11 cellular contexts compared by ENCODE assay signal in the genomic region with DNA sequence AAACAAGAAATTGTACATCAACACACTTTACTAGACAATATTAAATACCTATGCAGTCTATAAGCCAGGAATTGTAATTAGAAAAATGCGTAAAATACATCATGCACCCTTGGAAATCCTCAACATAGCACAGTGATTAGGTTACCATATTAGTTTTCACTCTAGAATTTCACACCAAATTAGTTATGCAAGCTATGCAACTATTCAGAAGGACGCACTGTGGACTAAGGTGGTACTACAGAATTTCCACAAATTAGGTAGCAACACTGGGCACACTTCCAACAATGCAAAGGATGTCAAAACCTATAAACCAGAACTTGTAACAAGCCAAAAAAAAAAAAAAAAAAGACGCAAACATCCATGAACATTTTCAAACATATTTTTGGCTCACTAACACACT.
A peak's percentile ranks its signal among the peaks of the same experiment; 100 is the strongest.
DNase-seq lines count a peak whose midpoint lies in the region; ATAC-seq and TF ChIP-seq lines count a peak whose summit lies in the region.
"Had no signal": no experiment of that assay in that cellular context is flagged by ENCODE, and none has a peak within 500 bp of the region (broad histone marks: within the 10 kb centered on the region; RNA-seq: fewer than 3 reads in every experiment).

No MANE protein-coding gene starts in this region.

- H3K36me3 ChIP-seq in Karpas-422 (ENCODE audit: insufficient read depth, low read length): no peaks in the 10 kb centered on the region
- H3K36me3 ChIP-seq in mesenchymal stem cell (ENCODE audit: control insufficient read depth in 1 of 2, insufficient read depth in 2 of 2, low read depth in 1 of 2, low read length in 2 of 2): peaks cover 0 to 14% of the 10 kb centered on the region in 2 experiments
- no peaks in the 10 kb centered on the region for H3K36me3 ChIP-seq in esophagus muscularis mucosa
- H3K36me3 ChIP-seq: suprapubic skin had no signal

- DNase-seq in G401 (ENCODE audit: low spot score) (peak; percentile 30), Karpas-422 (peak; percentile 74), astrocyte of the spinal cord (ENCODE audit: low read depth, low spot score) (peak; percentile 14), mesenchymal stem cell (peak; percentile 24), head of caudate nucleus (no peak), midbrain (lab: John Stamatoyannopoulos, UW) (no peak), esophagus muscularis mucosa (ENCODE audit: extremely low spot score) (no peak)
- DNase-seq: cerebellar nuclear complex; stimulated activated CD4-positive, alpha-beta T cell treated with anti-CD3 and anti-CD28 coated beads, Interleukin-4, amount 100 ng/mL, for 24 hours had no signal

- no peak overlapping the region for H3K23ac ChIP-seq in mesenchymal stem cell (ENCODE audit: low read length in 2 of 2)

- H3K18ac ChIP-seq in mesenchymal stem cell (ENCODE audit: low read depth in 1 of 2, low read length in 2 of 2): no peak overlapping the region

- H3K79me2 ChIP-seq in Karpas-422 (ENCODE audit: low read length): peaks cover 19% of the 10 kb centered on the region

- H2AFZ ChIP-seq in Karpas-422 (ENCODE audit: low read length): no peak overlapping the region
- no peak overlapping the region for H2AFZ ChIP-seq in mesenchymal stem cell (ENCODE audit: low read depth, low read length)

- intact Hi-C loops in head of caudate nucleus (cut with DNase I): no loop called here
- intact Hi-C loops in esophagus muscularis mucosa (cut with DNase I): no loop called here

- WGBS in mesenchymal stem cell: 97% methylated on average over 2 of the region's 3 CpGs
- WGBS in esophagus muscularis mucosa: 63% methylated on average over 3 of the region's 3 CpGs

- TF ChIP-seq POLR2A in esophagus muscularis mucosa (IDR thresholded peaks at IDR 0.05; ENCODE audit: low read depth): no peak

- H3K4me1 ChIP-seq in Karpas-422 (ENCODE audit: low read length) (peaks cover 4% of the 10 kb centered on the region; the same call in 1 of the 2 replicates), mesenchymal stem cell (ENCODE audit: control insufficient read depth, insufficient read depth, low read depth, low read length) (no peaks in the 10 kb centered on the region), esophagus muscularis mucosa (peaks cover 0 to 8% (median 0%) of the 10 kb centered on the region in 4 donors)
- H3K4me1 ChIP-seq: suprapubic skin had no signal

- no peak overlapping the region for H3K27ac ChIP-seq in Karpas-422 (ENCODE audit: low read length)
- no peak overlapping the region for H3K27ac ChIP-seq in mesenchymal stem cell (ENCODE audit: low read length, poor library complexity, severe bottlenecking)
- H3K27ac ChIP-seq in esophagus muscularis mucosa (replicated peaks in 1 of 4): no peak overlapping the region
- H3K27ac ChIP-seq: suprapubic skin had no signal

- H3K4me2 ChIP-seq in Karpas-422 (ENCODE audit: low read depth, low read length, poor library complexity, severe bottlenecking): no peak overlapping the region
- H3K4me2 ChIP-seq in mesenchymal stem cell (ENCODE audit: low read length, poor library complexity, severe bottlenecking): no peak overlapping the region

- H2AK5ac ChIP-seq in mesenchymal stem cell (ENCODE audit: low read length, severe bottlenecking): no peak overlapping the region

- H2BK12ac ChIP-seq in mesenchymal stem cell (ENCODE audit: low read length in 2 of 2): no peak overlapping the region

- ATAC-seq in HG03135 (IDR thresholded peaks at IDR 0.05; ENCODE audit: unreplicated experiment): no peak

- TF ChIP-seq CTCF in astrocyte of the spinal cord (IDR thresholded peaks at IDR 0.05; ENCODE audit: low read depth, low read length): no peak
- peak in 1 of 3 experiments; percentile 18 for TF ChIP-seq CTCF in esophagus muscularis mucosa (IDR thresholded peaks at IDR 0.05)

- H2BK120ac ChIP-seq in mesenchymal stem cell (ENCODE audit: low read depth, low read length): no peak overlapping the region

- no peak overlapping the region for H2BK5ac ChIP-seq in mesenchymal stem cell (ENCODE audit: low read depth, low read length, poor library complexity, severe bottlenecking)

- no peak overlapping the region for H3K9ac ChIP-seq in Karpas-422 (ENCODE audit: low read length)
- no peak overlapping the region for H3K9ac ChIP-seq in mesenchymal stem cell (ENCODE audit: low read length)

- H4K91ac ChIP-seq in mesenchymal stem cell (ENCODE audit: low read length): no peak overlapping the region

- no peaks in the 10 kb centered on the region for H3K79me1 ChIP-seq in mesenchymal stem cell (replicated peaks; ENCODE audit: low read length, poor library complexity, severe bottlenecking)

- no peak overlapping the region for H4K8ac ChIP-seq in mesenchymal stem cell (ENCODE audit: low read length)

- no peak for TF ChIP-seq EP300 in esophagus muscularis mucosa (IDR thresholded peaks at IDR 0.05)

- in situ Hi-C loops in G401 (cut with HindIII; ENCODE audit: low sequenced_read_pairs): no loop called here
- in situ Hi-C loops in astrocyte of the spinal cord (cut with HindIII; ENCODE audit: low sequenced_read_pairs): no loop called here

- no peaks in the 10 kb centered on the region for H4K20me1 ChIP-seq in Karpas-422 (ENCODE audit: insufficient read depth, low read depth, low read length)

- H3K9me3 ChIP-seq in Karpas-422 (ENCODE audit: low read length): no peaks in the 10 kb centered on the region
- H3K9me3 ChIP-seq in mesenchymal stem cell (ENCODE audit: control insufficient read depth, low read length): no peaks in the 10 kb centered on the region
- H3K9me3 ChIP-seq in esophagus muscularis mucosa: no peaks in the 10 kb centered on the region
- H3K9me3 ChIP-seq: suprapubic skin had no signal

- H3K14ac ChIP-seq in mesenchymal stem cell (ENCODE audit: low read length in 2 of 2): no peak overlapping the region

- no peaks in the 10 kb centered on the region for H3K27me3 ChIP-seq in Karpas-422 (ENCODE audit: low read length)
- H3K27me3 ChIP-seq in mesenchymal stem cell (ENCODE audit: control insufficient read depth in 1 of 2, insufficient read depth in 1 of 2, low read length in 2 of 2): no peaks in the 10 kb centered on the region
- H3K27me3 ChIP-seq in esophagus muscularis mucosa: no peaks in the 10 kb centered on the region
- H3K27me3 ChIP-seq: suprapubic skin had no signal

- H3K4me3 ChIP-seq in Karpas-422 (ENCODE audit: low read length) (no peak overlapping the region), astrocyte of the spinal cord (ENCODE audit: low read depth, low read length) (no peak overlapping the region), mesenchymal stem cell (ENCODE audit: insufficient read depth in 1 of 2, low read depth in 1 of 2, low read length in 2 of 2) (no peak overlapping the region), esophagus muscularis mucosa (no peak overlapping the region)
- H3K4me3 ChIP-seq: suprapubic skin had no signal

- H3K4ac ChIP-seq in mesenchymal stem cell (ENCODE audit: low read depth in 1 of 2, low read length in 2 of 2): no peak overlapping the region

- no peak overlapping the region for H2BK15ac ChIP-seq in mesenchymal stem cell (ENCODE audit: low read depth, poor library complexity, severe bottlenecking)

- H3K9me2 ChIP-seq in Karpas-422 (replicated peaks; ENCODE audit: insufficient read depth, low read length): no peaks in the 10 kb centered on the region

Comparison
In these comparisons a context has a peak if more than half of its experiments do, and no peak if none do; other contexts are left out.
1. DNase-seq: peak in G401 (single experiment), Karpas-422 (single experiment), astrocyte of the spinal cord (single experiment) and mesenchymal stem cell (single experiment); none in head of caudate nucleus (0 of 42), midbrain (single experiment) and esophagus muscularis mucosa (single experiment).